In the genomic region with DNA sequence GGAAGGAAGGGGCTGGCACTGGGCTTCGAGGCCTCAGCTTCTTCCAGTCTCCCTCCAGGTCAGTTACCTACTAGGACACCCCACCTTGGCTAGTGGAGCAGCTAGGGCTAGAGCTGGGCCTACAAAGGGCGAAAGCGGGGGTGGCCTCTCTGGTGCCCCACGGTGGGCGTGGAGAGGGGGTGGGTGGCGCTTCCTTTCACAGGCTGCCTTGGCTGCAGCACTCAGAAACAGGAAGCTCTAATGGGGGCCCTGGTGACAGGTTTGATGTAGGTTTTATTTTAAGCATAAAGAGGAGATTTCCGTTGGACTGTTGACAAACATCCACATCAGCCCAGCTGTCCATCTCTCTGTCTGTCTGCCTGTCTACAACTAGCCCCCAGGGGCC, we compare ENCODE assay signal across 8 cellular contexts. TPM values are rescaled to one million over a fixed set of nuclear protein-coding genes. Genes with fewer than 3 reads are reported as not detected.
A peak's percentile ranks its signal among the peaks of the same experiment; 100 is the strongest.
DNase-seq lines count a peak whose midpoint lies in the region; TF ChIP-seq lines count a peak whose summit lies in the region.

No MANE protein-coding gene starts in this region.

- H3K9ac ChIP-seq in neural cell (ENCODE audit: low read length): no peak overlapping the region

- H4K20me1 ChIP-seq in neural cell (ENCODE audit: insufficient read depth): no peaks in the 10 kb centered on the region

- no peak for TF ChIP-seq EP300 in neural cell (conservative IDR thresholded peaks at IDR 0.05; ENCODE audit: poor library complexity, severe bottlenecking)

- H3K9me2 ChIP-seq in neural cell (ENCODE audit: insufficient read depth, low read length): no peaks in the 10 kb centered on the region

- H3K36me3 ChIP-seq in neural cell (ENCODE audit: insufficient read depth, low read length): no peaks in the 10 kb centered on the region

- H3K4me2 ChIP-seq in neural cell (ENCODE audit: low read length): no peak overlapping the region

- peaks cover 18% of the 10 kb centered on the region for H3K27me3 ChIP-seq in neural cell (ENCODE audit: insufficient read depth, low read depth, low read length)

- H3K4me3 ChIP-seq in GM12864 (ENCODE audit: low read depth, low read length) (no peak overlapping the region), neural cell (ENCODE audit: low read length) (peak overlapping the region; percentile 91)

- H3F3A ChIP-seq in neural cell (ENCODE audit: insufficient read depth, low read length, poor library complexity, severe bottlenecking): no peaks in the 10 kb centered on the region

- no peak for TF ChIP-seq RAD21 in neural cell (conservative IDR thresholded peaks at IDR 0.05)

- H2AFZ ChIP-seq in neural cell (ENCODE audit: low read depth, low read length): no peak overlapping the region

- H3K9me3 ChIP-seq in neural cell (ENCODE audit: low read length): no peaks in the 10 kb centered on the region

- peaks cover 7% of the 10 kb centered on the region for H3K79me2 ChIP-seq in neural cell (replicated peaks; ENCODE audit: insufficient read depth, low read length)

- no peak overlapping the region for H3K27ac ChIP-seq in neural cell (ENCODE audit: low read length)

- no peak for TF ChIP-seq CTCF in GM12864 (IDR thresholded peaks at IDR 0.05; ENCODE audit: low read depth, low read length, missing control alignments)
- TF ChIP-seq CTCF in neural cell (IDR thresholded peaks at IDR 0.05; ENCODE audit: poor library complexity, severe bottlenecking): no peak

- peak; percentile 30 for DNase-seq in GM12864 (ENCODE audit: low read depth)
- peak; percentile 86 for DNase-seq in MV-4-11 (lab: John Stamatoyannopoulos, UW)
- peak; percentile 39 for DNase-seq in activated T-cell treated with anti-CD3 and anti-CD28 coated beads for 24 hours (ENCODE audit: low read depth)
- DNase-seq in NCI-H1048 (lab: John Stamatoyannopoulos, UW): no peak
- no peak for DNase-seq in GOT3 (lab: John Stamatoyannopoulos, UW)
- no peak for DNase-seq in NCI-H187 (lab: John Stamatoyannopoulos, UW)
- DNase-seq in NCI-H1105 (lab: John Stamatoyannopoulos, UW): no peak

TF ChIP-seq in neural cell, 6 proteins besides CTCF, POLR2A, EP300 and RAD21:
- TF ChIP-seq, protein P1, sequence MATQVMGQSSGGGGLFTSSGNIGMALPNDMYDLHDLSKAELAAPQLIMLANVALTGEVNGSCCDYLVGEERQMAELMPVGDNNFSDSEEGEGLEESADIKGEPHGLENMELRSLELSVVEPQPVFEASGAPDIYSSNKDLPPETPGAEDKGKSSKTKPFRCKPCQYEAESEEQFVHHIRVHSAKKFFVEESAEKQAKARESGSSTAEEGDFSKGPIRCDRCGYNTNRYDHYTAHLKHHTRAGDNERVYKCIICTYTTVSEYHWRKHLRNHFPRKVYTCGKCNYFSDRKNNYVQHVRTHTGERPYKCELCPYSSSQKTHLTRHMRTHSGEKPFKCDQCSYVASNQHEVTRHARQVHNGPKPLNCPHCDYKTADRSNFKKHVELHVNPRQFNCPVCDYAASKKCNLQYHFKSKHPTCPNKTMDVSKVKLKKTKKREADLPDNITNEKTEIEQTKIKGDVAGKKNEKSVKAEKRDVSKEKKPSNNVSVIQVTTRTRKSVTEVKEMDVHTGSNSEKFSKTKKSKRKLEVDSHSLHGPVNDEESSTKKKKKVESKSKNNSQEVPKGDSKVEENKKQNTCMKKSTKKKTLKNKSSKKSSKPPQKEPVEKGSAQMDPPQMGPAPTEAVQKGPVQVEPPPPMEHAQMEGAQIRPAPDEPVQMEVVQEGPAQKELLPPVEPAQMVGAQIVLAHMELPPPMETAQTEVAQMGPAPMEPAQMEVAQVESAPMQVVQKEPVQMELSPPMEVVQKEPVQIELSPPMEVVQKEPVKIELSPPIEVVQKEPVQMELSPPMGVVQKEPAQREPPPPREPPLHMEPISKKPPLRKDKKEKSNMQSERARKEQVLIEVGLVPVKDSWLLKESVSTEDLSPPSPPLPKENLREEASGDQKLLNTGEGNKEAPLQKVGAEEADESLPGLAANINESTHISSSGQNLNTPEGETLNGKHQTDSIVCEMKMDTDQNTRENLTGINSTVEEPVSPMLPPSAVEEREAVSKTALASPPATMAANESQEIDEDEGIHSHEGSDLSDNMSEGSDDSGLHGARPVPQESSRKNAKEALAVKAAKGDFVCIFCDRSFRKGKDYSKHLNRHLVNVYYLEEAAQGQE (IDR thresholded peaks at IDR 0.05; ENCODE audit: borderline replicate concordance): no peak
- TF ChIP-seq SMC3 (conservative IDR thresholded peaks at IDR 0.05; ENCODE audit: poor library complexity): no peak
- no peak for TF ChIP-seq EZH2 (IDR thresholded peaks at IDR 0.05; ENCODE audit: borderline replicate concordance, insufficient read depth, low read length, poor library complexity, severe bottlenecking)
- TF ChIP-seq TAF1 (IDR thresholded peaks at IDR 0.05; ENCODE audit: low read depth): no peak
- no peak for TF ChIP-seq MXI1 (conservative IDR thresholded peaks at IDR 0.05; ENCODE audit: poor library complexity, severe bottlenecking)
- no peak for TF ChIP-seq POLR2AphosphoS5 (IDR thresholded peaks at IDR 0.05)

RNA-seq across cellular contexts. Expression of a gene that starts 13.4 kb away (rescaled TPM):
- 5.8 and 8.0 TPM in 2 replicates for polyA plus RNA-seq in neural cell
- polyA minus RNA-seq in neural cell: 8.5 and 13.6 TPM in 2 replicates

Comparison
In these comparisons a context has a peak if more than half of its experiments do, and no peak if none do; other contexts are left out.
1. DNase-seq: peak in GM12864 (single experiment), MV-4-11 (single experiment) and activated T-cell treated with anti-CD3 and anti-CD28 coated beads for 24 hours (single experiment); none in NCI-H1048 (single experiment), GOT3 (single experiment), NCI-H187 (0 of 2) and NCI-H1105 (single experiment).